Comparison of ENCODE assay signal across 12 cellular contexts in the genomic region with DNA sequence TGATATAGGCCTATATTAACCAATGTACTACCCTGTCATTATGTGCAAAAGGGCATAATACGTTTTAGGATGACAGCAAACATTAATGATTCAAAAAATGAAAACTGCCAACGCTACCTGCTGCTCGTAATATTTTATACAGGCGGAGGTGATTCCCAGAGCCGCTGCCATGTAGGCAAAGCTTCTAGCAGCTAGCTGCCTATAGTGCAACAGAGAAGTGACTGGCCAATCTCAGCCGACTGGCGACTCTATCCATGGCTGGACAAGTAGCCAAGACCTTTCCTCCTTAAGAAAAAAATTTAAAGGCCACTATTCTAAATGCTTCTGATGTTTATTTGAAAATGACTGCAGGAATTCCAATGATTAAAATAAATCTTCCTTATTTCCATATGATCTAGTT. TPM values are rescaled to one million over a fixed set of nuclear protein-coding genes. Genes with fewer than 3 reads are reported as not detected.
DNase-seq lines count a peak whose midpoint lies in the region; ATAC-seq and TF ChIP-seq lines count a peak whose summit lies in the region.
"Had no signal": no experiment of that assay in that cellular context is flagged by ENCODE, and none has a peak within 500 bp of the region (broad histone marks: within the 10 kb centered on the region; RNA-seq: fewer than 3 reads in every experiment).

No MANE protein-coding gene starts in this region.

- H3K79me2 ChIP-seq in mammary epithelial cell (ENCODE audit: insufficient read depth, low read length): no peaks in the 10 kb centered on the region

- ATAC-seq in left lung (no peak), HG03025 (IDR thresholded peaks at IDR 0.05; ENCODE audit: low FRiP score, unreplicated experiment) (no peak)
- ATAC-seq: CD8-positive, alpha-beta T cell had no signal

- H3K36me3 ChIP-seq in mammary epithelial cell (ENCODE audit: insufficient read depth, low read length) (no peaks in the 10 kb centered on the region), left lung (no peaks in the 10 kb centered on the region), sigmoid colon (no peaks in the 10 kb centered on the region)

- no peak overlapping the region for H2AFZ ChIP-seq in mammary epithelial cell (ENCODE audit: low read depth, low read length)

- dilution Hi-C loops in mammary epithelial cell (cut with HindIII; ENCODE audit: low sequenced_read_pairs): no loop called here

- no peaks in the 10 kb centered on the region for H4K20me1 ChIP-seq in mammary epithelial cell (ENCODE audit: insufficient read depth, low read length)

- no peak overlapping the region for H3K9ac ChIP-seq in mammary epithelial cell (ENCODE audit: insufficient read depth, low read length)

- H3K4me2 ChIP-seq in mammary epithelial cell (ENCODE audit: insufficient read depth, low read depth, low read length): peak overlapping the region; percentile 85

- intact Hi-C loops in mammary epithelial cell (cut with micrococcal nuclease): loop anchor here (5.0 kb wide), 1 partner anchor 34 kb away; no protein-coding TSS in a partner anchor
- intact Hi-C loops in left lung (cut with DNase I): no loop called here
- intact Hi-C loops in sigmoid colon (cut with DNase I): no loop called here

- CTCF ChIA-PET in mammary epithelial cell (lab: Charles Lee; ENCODE audit: low non-redundant PET): no interaction called here

- no TSS peak for BruUV-seq in mammary epithelial cell (replicated peaks; lab: Mats Ljungman, UMichigan)

- H3K27me3 ChIP-seq in mammary epithelial cell (ENCODE audit: insufficient read depth, low read length) (no peaks in the 10 kb centered on the region), left lung (peaks cover 0 to 3% of the 10 kb centered on the region in 2 donors), sigmoid colon (no peaks in the 10 kb centered on the region)

- H3K4me1 ChIP-seq in mammary epithelial cell (ENCODE audit: insufficient read depth, low read length) (peaks cover 40% of the 10 kb centered on the region), left lung (no peaks in the 10 kb centered on the region), sigmoid colon (peaks cover 0 to 43% (median 17%) of the 10 kb centered on the region in 4 donors)

- 87% methylated on average over 7 of the region's 7 CpGs for WGBS in mammary epithelial cell (ENCODE audit: low coverage, missing lambda C conversion rate)
- WGBS in sigmoid colon, 2 donors: 13 to 62% methylated on average over 7 of the region's 7 CpGs

- H3K27ac ChIP-seq in mammary epithelial cell (ENCODE audit: insufficient read depth, low read depth, low read length): no peak overlapping the region
- peak overlapping the region in 1 of 2 donors; percentile 82 for H3K27ac ChIP-seq in left lung
- peak overlapping the region; percentile 78 to 90 (median 86) for H3K27ac ChIP-seq in sigmoid colon

- in situ Hi-C loops in G401 (cut with HindIII; ENCODE audit: low sequenced_read_pairs) (no loop called here), mammary epithelial cell (cut with MboI; ENCODE audit: low sequenced_read_pairs in 2 of 2) (loop anchor here in 1 of 2 donors (10.0 kb wide), 1 partner anchor 47 kb away; no protein-coding TSS in a partner anchor)

- no peak for TF ChIP-seq POLR2A in sigmoid colon (IDR thresholded peaks at IDR 0.05)

- TF ChIP-seq CTCF in mammary epithelial cell (conservative IDR thresholded peaks at IDR 0.05 in 1 of 2, IDR thresholded peaks at IDR 0.05 in 1 of 2; ENCODE audit: extremely low read depth in 1 of 2, insufficient read depth in 1 of 2, low read depth in 1 of 2, low read length in 2 of 2) (no peak), left lung (IDR thresholded peaks at IDR 0.05) (no peak), sigmoid colon (IDR thresholded peaks at IDR 0.05) (no peak)

- TF ChIP-seq EP300 in sigmoid colon (IDR thresholded peaks at IDR 0.05): no peak

- DNase-seq in G401 (ENCODE audit: low spot score) (peak; percentile 78), mammary epithelial cell (no peak), left lung (no peak), sigmoid colon (no peak), RKO (ENCODE audit: low spot score) (no peak), NCI-H2081 treated with DMSO at 0.1 percent for 48 hours (lab: John Stamatoyannopoulos, UW) (no peak)
- DNase-seq in activated CD4-positive, CD25-positive, alpha-beta regulatory T cell (lab: John Stamatoyannopoulos, UW): no peak
- DNase-seq: CD8-positive, alpha-beta T cell; naive B cell; NCI-H446; SW 1271 had no signal

- no peaks in the 10 kb centered on the region for H3K9me3 ChIP-seq in mammary epithelial cell (replicated peaks; ENCODE audit: insufficient read depth, low read length)
- no peaks in the 10 kb centered on the region for H3K9me3 ChIP-seq in left lung
- no peaks in the 10 kb centered on the region for H3K9me3 ChIP-seq in sigmoid colon

- H3K4me3 ChIP-seq in mammary epithelial cell (replicated peaks in 1 of 3; ENCODE audit: insufficient read depth in 1 of 3, low read depth in 2 of 3, low read length in 3 of 3): peak overlapping the region in 2 of 3 experiments; percentile 43 to 47
- peak overlapping the region; percentile 37 to 39 for H3K4me3 ChIP-seq in left lung
- H3K4me3 ChIP-seq in sigmoid colon: peak overlapping the region; percentile 36 to 57 (median 52)

RNA-seq across cellular contexts. Expression of gene PPARGC1A, which starts 1.9 kb away (rescaled TPM):
- total RNA-seq in G401 (2014; rRNA removed; shearing (Covaris generic)): not detected in 2 replicates
- total RNA-seq in mammary epithelial cell (1 to 10 TPM in 1 of 2 donors, not detected in 1; 5.3 TPM), left lung (1 to 10 TPM; 9.1 to 9.2 TPM), sigmoid colon (1 to 10 TPM; 2.0 to 4.7 (median 3.8) TPM)
- polyA plus RNA-seq in mammary epithelial cell (0.09 TPM), sigmoid colon (1 to 10 TPM; 6.2 to 8.6 (median 7.2) TPM)
- not detected for polyA minus RNA-seq in mammary epithelial cell
- total RNA-seq: CD8-positive, alpha-beta T cell had no signal
